In genomic region chr3:70849911-70850699, GRCh38 we compare ENCODE assay signal across 12 cellular contexts.
DNase-seq lines count a peak whose midpoint lies in the region; ATAC-seq and TF ChIP-seq lines count a peak whose summit lies in the region.
"Had no signal": no experiment of that assay in that cellular context is flagged by ENCODE, and none has a peak within 500 bp of the region (broad histone marks: within the 10 kb centered on the region; RNA-seq: fewer than 3 reads in every experiment).

No MANE protein-coding gene starts in this region.

- intact Hi-C loops in PC-3 (cut with micrococcal nuclease), result loop anchor here (1.0 kb wide), 1 partner anchor 45 kb away; no protein-coding TSS in a partner anchor

- H3K9me3 ChIP-seq in PC-3 (ENCODE audit: low read length) (no peaks in the 10 kb centered on the region), osteoblast (ENCODE audit: low read depth, low read length) (no peaks in the 10 kb centered on the region)

- H3K27me3 ChIP-seq in PC-3 (ENCODE audit: low read length) (no peaks in the 10 kb centered on the region), osteoblast (ENCODE audit: insufficient read depth, low read length) (no peaks in the 10 kb centered on the region)

- CTCF ChIA-PET in PC-3 (lab: Charles Lee), result no interaction called here

- no peak overlapping the region for H2AFZ ChIP-seq in PC-3 (ENCODE audit: low read length)
- no peak overlapping the region for H2AFZ ChIP-seq in osteoblast (ENCODE audit: low read length)

- H3K36me3 ChIP-seq in PC-3 (ENCODE audit: low read depth, low read length) (no peaks in the 10 kb centered on the region), osteoblast (ENCODE audit: insufficient read depth, low read length) (no peaks in the 10 kb centered on the region)

- no peak for TF ChIP-seq CTCF in PC-3 (conservative IDR thresholded peaks at IDR 0.05; ENCODE audit: low read depth, low read length)
- no peak for TF ChIP-seq CTCF in epithelial cell of proximal tubule (conservative IDR thresholded peaks at IDR 0.05; ENCODE audit: low read depth, low read length)
- no peak for TF ChIP-seq CTCF in osteoblast (IDR thresholded peaks at IDR 0.05; ENCODE audit: extremely low read depth, low read depth, low read length)

- H3K27ac ChIP-seq in PC-3 (ENCODE audit: low read length), result peak overlapping the region; percentile 81
- peak overlapping the region; percentile 88 for H3K27ac ChIP-seq in osteoblast (ENCODE audit: low read depth, low read length)

- no TSS peak for BruUV-seq in PC-3 (replicated peaks; lab: Mats Ljungman, UMichigan)

- no peaks in the 10 kb centered on the region for H3F3A ChIP-seq in PC-3 (ENCODE audit: low read length, unreplicated experiment)

- H4K20me1 ChIP-seq in PC-3 (ENCODE audit: low read length), result no peaks in the 10 kb centered on the region
- no peaks in the 10 kb centered on the region for H4K20me1 ChIP-seq in osteoblast (ENCODE audit: insufficient read depth, low read length)

- H3K9me2 ChIP-seq in PC-3 (replicated peaks; ENCODE audit: low read length), result no peaks in the 10 kb centered on the region

- POLR2A ChIA-PET in PC-3 (lab: Charles Lee; ENCODE audit: unreplicated experiment), result interaction anchor here (0.6 to 0.7 kb wide), 2 partner anchors 22 to 89 kb away, joined by 3 to 4 read pairs; no protein-coding TSS in a partner anchor

- H3K79me2 ChIP-seq in PC-3 (ENCODE audit: low read length), result no peaks in the 10 kb centered on the region
- no peaks in the 10 kb centered on the region for H3K79me2 ChIP-seq in osteoblast (ENCODE audit: insufficient read depth, low read length)

- H3K4me1 ChIP-seq in PC-3 (ENCODE audit: insufficient read depth, low read length), result peaks cover 35% of the 10 kb centered on the region
- H3K4me1 ChIP-seq in osteoblast (ENCODE audit: insufficient read depth, low read length), result peaks cover 46% of the 10 kb centered on the region

- ATAC-seq in PC-3, result peak; percentile 97
- ATAC-seq: activated T-helper 17 cell treated with anti-CD3 and anti-CD28 coated beads, Interleukin-2, amount 50 U/mL, for 72 hours had no signal

- H3K4me3 ChIP-seq in PC-3 (ENCODE audit: low read length), result peak overlapping the region; percentile 19; the same call in 1 of the 2 replicates
- no peak overlapping the region for H3K4me3 ChIP-seq in epithelial cell of proximal tubule (ENCODE audit: low read depth, low read length)
- no peak overlapping the region for H3K4me3 ChIP-seq in osteoblast (ENCODE audit: insufficient read depth, low read length)

- DNase-seq in EH (ENCODE audit: low read depth) (peak; percentile 97), PC-3 (peak; percentile 98), epithelial cell of proximal tubule (ENCODE audit: low read depth) (peak; percentile 6), osteoblast (ENCODE audit: insufficient read length, low spot score, missing footprints) (peak; percentile 23), retina (no peak), NCI-H524 treated with DMSO at 0.1 percent for 48 hours (lab: John Stamatoyannopoulos, UW) (no peak)
- no peak for DNase-seq in stimulated activated CD4-positive, alpha-beta T cell treated with anti-CD3 and anti-CD28 coated beads, Interleukin-2, amount 100 ng/mL, for 24 hours
- no peak for DNase-seq in activated effector memory CD4-positive, alpha-beta T cell treated with Interleukin-2 at 50 U/mL for 16 hours
- DNase-seq: GF-D8, KG1, SIG-M5 had no signal

- H3K4me2 ChIP-seq in PC-3 (ENCODE audit: low read length) (peak overlapping the region; percentile 65), osteoblast (ENCODE audit: insufficient read depth, low read length) (peak overlapping the region; percentile 43)

- H3K9ac ChIP-seq in PC-3 (ENCODE audit: low read length), result peak overlapping the region; percentile 14; the same call in 1 of the 2 replicates

Comparison
In these comparisons a context has a peak if more than half of its experiments do, and no peak if none do; other contexts are left out.
1. DNase-seq: peak in EH (single experiment), PC-3 (single experiment), epithelial cell of proximal tubule (single experiment) and osteoblast (single experiment); none in stimulated activated CD4-positive, alpha-beta T cell treated with anti-CD3 and anti-CD28 coated beads, Interleukin-2, amount 100 ng/mL, for 24 hours (0 of 2), activated effector memory CD4-positive, alpha-beta T cell treated with Interleukin-2 at 50 U/mL for 16 hours (single experiment), retina (single experiment) and NCI-H524 treated with DMSO at 0.1 percent for 48 hours (single experiment).